ENCODE assay signal across 8 cellular contexts in genomic region chr11:116927163-116927772, GRCh38.
DNase-seq lines count a peak whose midpoint lies in the region; ATAC-seq, FAIRE-seq and TF ChIP-seq lines count a peak whose summit lies in the region.

No MANE protein-coding gene starts in this region.

- no TSS peak for BruUV-seq in K562 (replicated peaks; lab: Mats Ljungman, UMichigan)

- no peak for TF ChIP-seq POLR2A in K562 (conservative IDR thresholded peaks at IDR 0.05)

- peak; percentile 26 for FAIRE-seq in K562 (lab: Jason Lieb, UNC)

- H3K4me3 ChIP-seq in GM12875 (ENCODE audit: low read depth, low read length) (no peak overlapping the region), K562 (no peak overlapping the region), retinal pigment epithelial cell (ENCODE audit: low read length) (no peak overlapping the region)

- peaks cover 3 to 31% of the 10 kb centered on the region in 2 experiments for H3K4me1 ChIP-seq in K562 (replicated peaks in 1 of 2; ENCODE audit: control insufficient read depth in 2 of 2, insufficient read depth in 2 of 2, low read length in 2 of 2)

- H3K27me3 ChIP-seq in K562 (ENCODE audit: control insufficient read depth in 2 of 2, insufficient read depth in 2 of 2, low read length in 2 of 2) = no peaks in the 10 kb centered on the region

- H3K27ac ChIP-seq in RWPE1 (no peak overlapping the region), K562 (ENCODE audit: extremely low read depth, low read depth, low read length) (no peak overlapping the region)

- H3K9me3 ChIP-seq in K562 (replicated peaks; ENCODE audit: control insufficient read depth, insufficient read depth, low read depth, low read length) = no peaks in the 10 kb centered on the region

- no peaks in the 10 kb centered on the region for H3K79me2 ChIP-seq in K562 (ENCODE audit: control insufficient read depth, insufficient read depth, low read length)

- DNase-seq in RWPE1 (ENCODE audit: low spot score) (no peak), K562 (ENCODE audit: extremely low read depth in 1 of 4, low spot score in 3 of 4) (peak in 2 of 4 experiments; percentile 20 to 23), retinal pigment epithelial cell (ENCODE audit: low read depth) (no peak), amniotic stem cell (lab: John Stamatoyannopoulos, UW) (no peak), T1000 (lab: John Stamatoyannopoulos, UW) (no peak), DMS153 treated with DMSO at 0.1 percent for 48 hours (lab: John Stamatoyannopoulos, UW; ENCODE audit: unreplicated experiment) (no peak)

- intact Hi-C loops in K562 (cut with micrococcal nuclease) = no loop called here

- POLR2A ChIA-PET in RWPE1 (lab: Yijun Ruan, JAX; ENCODE audit: low non-redundant PET) (no interaction called here), K562 (lab: Yijun Ruan, JAX) (no interaction called here)

- H3K4me2 ChIP-seq in K562 (ENCODE audit: insufficient read depth, low read length) = no peak overlapping the region

- peak; percentile 57 for ATAC-seq in K562
- no peak for ATAC-seq in GM19023 (IDR thresholded peaks at IDR 0.05; ENCODE audit: unreplicated experiment)

- TF ChIP-seq EP300 in K562 (IDR thresholded peaks at IDR 0.05; ENCODE audit: low read length) = no peak

- H3K9ac ChIP-seq in K562 (ENCODE audit: insufficient read depth in 1 of 2, low read depth in 2 of 2, low read length in 2 of 2) = no peak overlapping the region

- peaks cover 22% of the 10 kb centered on the region; the same call in 2 of the 3 replicates for H3K36me3 ChIP-seq in K562 (ENCODE audit: control insufficient read depth, insufficient read depth, low read length)

- CTCF ChIA-PET in RWPE1 (lab: Yijun Ruan, JAX) = no interaction called here
- CTCF ChIA-PET in K562 (lab: Yijun Ruan, JAX; ENCODE audit: low intra/inter-chr PET ratio) = no interaction called here

- no peak; a peak in 1 of 4 replicates for TF ChIP-seq RAD21 in K562 (CRISPR knock-in tag; conservative IDR thresholded peaks at IDR 0.05 in 1 of 2, IDR thresholded peaks at IDR 0.05 in 1 of 2)

- no peaks in the 10 kb centered on the region for H3K9me1 ChIP-seq in K562 (ENCODE audit: control insufficient read depth, insufficient read depth, low read length)

- in situ Hi-C loops in K562 (cut with MboI) = no loop called here

- H4K20me1 ChIP-seq in K562 (replicated peaks; ENCODE audit: control insufficient read depth, insufficient read depth, low read length) = no peaks in the 10 kb centered on the region

- TF ChIP-seq CTCF in GM12875 (IDR thresholded peaks at IDR 0.05; ENCODE audit: borderline replicate concordance, insufficient read depth, low read depth, low read length) (peak; percentile 55; the same call in 1 of the 2 replicates), RWPE1 (conservative IDR thresholded peaks at IDR 0.05; ENCODE audit: low read depth) (0 out of 2 replicates have a peak, but pooled peaks have one; percentile 6), K562 (IDR thresholded peaks at IDR 0.05 in 2 of 3, conservative IDR thresholded peaks at IDR 0.05 in 1 of 3; ENCODE audit: insufficient read depth in 2 of 3, low read depth in 1 of 3, low read length in 3 of 3) (peak; percentile 34 to 43 (median 38); a peak in 4 of 6 replicates), retinal pigment epithelial cell (conservative IDR thresholded peaks at IDR 0.05; ENCODE audit: low read depth, low read length) (peak; percentile 47)

- no peak overlapping the region for H2AFZ ChIP-seq in K562 (ENCODE audit: low read depth, low read length)

- WGBS in K562 (ENCODE audit: insufficient coverage, low coverage, missing lambda C conversion rate) = 71% methylated on average over 6 of the region's 6 CpGs

TF ChIP-seq in K562, 482 proteins besides CTCF, POLR2A, EP300 and RAD21:
- TF ChIP-seq XRCC4 (IDR thresholded peaks at IDR 0.05; ENCODE audit: extremely low read depth, insufficient read depth, insufficient read length) (no peak), PHF8 (IDR thresholded peaks at IDR 0.05; ENCODE audit: borderline replicate concordance, low read length) (no peak), NR0B1 (IDR thresholded peaks at IDR 0.05; ENCODE audit: partially characterized antibody) (no peak), MAFK (IDR thresholded peaks at IDR 0.05; ENCODE audit: low read length) (no peak), HSF4 (CRISPR knock-in tag; IDR thresholded peaks at IDR 0.05; ENCODE audit: borderline replicate concordance) (no peak), SAFB2 (IDR thresholded peaks at IDR 0.05; ENCODE audit: borderline replicate concordance, low read depth, low read length, severe bottlenecking) (no peak), RAD51 (IDR thresholded peaks at IDR 0.05; ENCODE audit: borderline replicate concordance, low read depth) (no peak), MEIS2 (IDR thresholded peaks at IDR 0.05; ENCODE audit: partially characterized antibody) (no peak), ZBTB1 (CRISPR knock-in tag; IDR thresholded peaks at IDR 0.05; ENCODE audit: borderline replicate concordance, low read depth) (no peak), HDAC1 (IDR thresholded peaks at IDR 0.05) (no peak), SIX5 (IDR thresholded peaks at IDR 0.05; ENCODE audit: borderline replicate concordance in 1 of 2, insufficient read depth in 1 of 2, low read depth in 1 of 2, low read length in 2 of 2) (no peak), U2AF1 (optimal IDR thresholded peaks at IDR 0.05; ENCODE audit: low read depth, low read length) (no peak), CBX5 (IDR thresholded peaks at IDR 0.05; ENCODE audit: borderline replicate concordance, low read depth) (no peak)
